Comparison of ENCODE assay signal across 1 cellular context in genomic region chr7:157151626-157152339, GRCh38.
TF ChIP-seq lines count a peak whose summit lies in the region.

No MANE protein-coding gene starts in this region.

TF ChIP-seq in SK-N-SH, 30 proteins besides CTCF, POLR2A, EP300 and RAD21:
- TF ChIP-seq USF2 (IDR thresholded peaks at IDR 0.05; ENCODE audit: borderline replicate concordance, low read depth, low read length): no peak
- TF ChIP-seq RCOR1 (IDR thresholded peaks at IDR 0.05; ENCODE audit: low read length): no peak
- TF ChIP-seq MAX (IDR thresholded peaks at IDR 0.05; ENCODE audit: low read depth): no peak
- TF ChIP-seq TAF1 (IDR thresholded peaks at IDR 0.05; ENCODE audit: borderline replicate concordance, low read depth, low read length): no peak
- no peak for TF ChIP-seq SMC3 (IDR thresholded peaks at IDR 0.05; ENCODE audit: low read depth, low read length)
- TF ChIP-seq SIN3A (IDR thresholded peaks at IDR 0.05; ENCODE audit: borderline replicate concordance, low read depth, low read length): no peak
- TF ChIP-seq REST (IDR thresholded peaks at IDR 0.05; ENCODE audit: low read depth, low read length): no peak
- TF ChIP-seq PBX3 (IDR thresholded peaks at IDR 0.05): no peak
- no peak for TF ChIP-seq EZH2phosphoT487 (IDR thresholded peaks at IDR 0.05; ENCODE audit: borderline replicate concordance, low read depth)
- no peak for TF ChIP-seq GABPA (IDR thresholded peaks at IDR 0.05; ENCODE audit: low read depth)
- no peak for TF ChIP-seq MEF2A (IDR thresholded peaks at IDR 0.05; ENCODE audit: borderline replicate concordance, low read depth)
- TF ChIP-seq ELF1 (IDR thresholded peaks at IDR 0.05): no peak
- TF ChIP-seq FOXJ3 (CRISPR knock-in tag; IDR thresholded peaks at IDR 0.05): no peak
- TF ChIP-seq YY1 (IDR thresholded peaks at IDR 0.05; ENCODE audit: low read depth): no peak
- no peak for TF ChIP-seq ZBTB33 (IDR thresholded peaks at IDR 0.05; ENCODE audit: borderline replicate concordance, low read depth)
